Comparison of ENCODE assay signal across 1 cellular context in genomic region chr10:86229811-86230409, GRCh38.
TF ChIP-seq lines count a peak whose summit lies in the region.

No MANE protein-coding gene starts in this region.

TF ChIP-seq in IMR-90, 13 proteins besides CTCF, POLR2A, EP300 and RAD21 (continued from another document):
- TF ChIP-seq ELK1 (IDR thresholded peaks at IDR 0.05; ENCODE audit: borderline replicate concordance, low read depth, low read length), result no peak
- no peak for TF ChIP-seq USF2 (IDR thresholded peaks at IDR 0.05; ENCODE audit: low read depth, low read length)
- TF ChIP-seq MAFK (IDR thresholded peaks at IDR 0.05; ENCODE audit: low read depth, low read length), result no peak
- no peak for TF ChIP-seq RCOR1 (IDR thresholded peaks at IDR 0.05; ENCODE audit: insufficient replicate concordance, low read length)
- TF ChIP-seq CEBPB (IDR thresholded peaks at IDR 0.05; ENCODE audit: low read depth, low read length), result no peak
- no peak for TF ChIP-seq CHD1 (IDR thresholded peaks at IDR 0.05; ENCODE audit: low read depth, low read length)
- TF ChIP-seq BHLHE40 (IDR thresholded peaks at IDR 0.05; ENCODE audit: low read depth, low read length), result no peak
- no peak for TF ChIP-seq FOS (IDR thresholded peaks at IDR 0.05; ENCODE audit: low read depth, low read length)
